ENCODE assay signal across 8 cellular contexts in genomic region chr12:53726342-53726741, GRCh38. TPM values are rescaled to one million over a fixed set of nuclear protein-coding genes. Genes with fewer than 3 reads are reported as not detected.
DNase-seq lines count a peak whose midpoint lies in the region; ATAC-seq, FAIRE-seq and TF ChIP-seq lines count a peak whose summit lies in the region.

No MANE protein-coding gene starts in this region.

- H3K36me3 ChIP-seq in keratinocyte (ENCODE audit: control insufficient read depth in 2 of 2, extremely low read depth in 1 of 2, insufficient read depth in 2 of 2, low read length in 2 of 2) (peaks cover 0 to 19% of the 10 kb centered on the region in 2 experiments), thoracic aorta (peaks cover 28% of the 10 kb centered on the region)

- peaks cover 6% of the 10 kb centered on the region for H3K36me3 Mint-ChIP-seq in activated CD4-positive, alpha-beta T cell treated with anti-CD3 and anti-CD28 coated beads, Interleukin-2, amount 10 ng/mL, durations not matched to agents 7 days and 5 days (ENCODE audit: low read depth)
- peaks cover 16% of the 10 kb centered on the region for H3K36me3 Mint-ChIP-seq in activated CD4-positive, alpha-beta memory T cell treated with anti-CD3 and anti-CD28 coated beads, Interleukin-2, amount 10 ng/mL, durations not matched to agents 7 days and 5 days (ENCODE audit: low read depth)

- H3K4me3 Mint-ChIP-seq in activated CD4-positive, alpha-beta T cell treated with anti-CD3 and anti-CD28 coated beads, Interleukin-2, amount 10 ng/mL, durations not matched to agents 7 days and 5 days: peak overlapping the region; percentile 91
- H3K4me3 Mint-ChIP-seq in activated CD4-positive, alpha-beta memory T cell treated with anti-CD3 and anti-CD28 coated beads, Interleukin-2, amount 10 ng/mL, durations not matched to agents 7 days and 5 days: peak overlapping the region; percentile 87

- no peak for DNase-seq in activated CD4-positive, alpha-beta T cell treated with anti-CD3 and anti-CD28 coated beads, Interleukin-2, amount 10 ng/mL, durations not matched to agents 7 days and 5 days
- no peak for DNase-seq in activated CD4-positive, alpha-beta T cell treated with anti-CD3 and anti-CD28 coated beads, Interleukin-2, amount 50 U/mL, for 48 hours
- DNase-seq in activated CD4-positive, alpha-beta memory T cell treated with anti-CD3 and anti-CD28 coated beads, Interleukin-2, amount 10 ng/mL, durations not matched to agents 7 days and 5 days: peak; percentile 33
- DNase-seq in keratinocyte (ENCODE audit: low read depth, low spot score) (no peak), thoracic aorta (ENCODE audit: low spot score) (no peak), H54 (ENCODE audit: insufficient read length, low spot score) (no peak), NCI-H2029 treated with DMSO at 0.1 percent for 48 hours (lab: John Stamatoyannopoulos, UW) (no peak)

- H3K4me1 Mint-ChIP-seq in activated CD4-positive, alpha-beta T cell treated with anti-CD3 and anti-CD28 coated beads, Interleukin-2, amount 10 ng/mL, durations not matched to agents 7 days and 5 days: peaks cover 31% of the 10 kb centered on the region
- peaks cover 33% of the 10 kb centered on the region for H3K4me1 Mint-ChIP-seq in activated CD4-positive, alpha-beta memory T cell treated with anti-CD3 and anti-CD28 coated beads, Interleukin-2, amount 10 ng/mL, durations not matched to agents 7 days and 5 days

- no peaks in the 10 kb centered on the region for H4K20me1 ChIP-seq in keratinocyte (ENCODE audit: control insufficient read depth, extremely low read depth, insufficient read depth, low read length)

- ATAC-seq in thoracic aorta (ENCODE audit: insufficient number of reproducible peaks, low FRiP score, low read depth) (no peak), HG02884 (IDR thresholded peaks at IDR 0.05; ENCODE audit: unreplicated experiment) (no peak)

- no peak for TF ChIP-seq CTCF in keratinocyte (optimal IDR thresholded peaks at IDR 0.05 in 1 of 3, IDR thresholded peaks at IDR 0.05 in 1 of 3, conservative IDR thresholded peaks at IDR 0.05 in 1 of 3; ENCODE audit: extremely low read depth in 1 of 3, insufficient read depth in 2 of 3, low read length in 3 of 3)
- no peak for TF ChIP-seq CTCF in thoracic aorta (IDR thresholded peaks at IDR 0.05)

- dilution Hi-C loops in keratinocyte (cut with MboI; ENCODE audit: extremely low pct_ligation_motif_present, low sequenced_read_pairs): no loop called here

- peaks cover 18% of the 10 kb centered on the region for H3K4me1 ChIP-seq in keratinocyte (ENCODE audit: control insufficient read depth, extremely low read depth, insufficient read depth, low read length)
- peaks cover 11 to 35% of the 10 kb centered on the region in 2 donors for H3K4me1 ChIP-seq in thoracic aorta (ENCODE audit: control insufficient read depth in 1 of 2, low read depth in 2 of 2)

- H3K27me3 ChIP-seq in keratinocyte (ENCODE audit: control insufficient read depth, extremely low read depth, insufficient read depth, low read length) (no peaks in the 10 kb centered on the region), thoracic aorta (replicated peaks; ENCODE audit: insufficient read depth) (no peaks in the 10 kb centered on the region)

- peak overlapping the region; percentile 86 for H3K9ac ChIP-seq in keratinocyte (ENCODE audit: control insufficient read depth, extremely low read depth, insufficient read depth, low read length)

- POLR2A ChIA-PET in activated CD4-positive, alpha-beta T cell treated with anti-CD3 and anti-CD28 coated beads, Interleukin-2, amount 10 ng/mL, durations not matched to agents 7 days and 5 days (lab: Charles Lee): no interaction called here
- POLR2A ChIA-PET in activated CD4-positive, alpha-beta memory T cell treated with anti-CD3 and anti-CD28 coated beads, Interleukin-2, amount 10 ng/mL, durations not matched to agents 7 days and 5 days (lab: Charles Lee): interaction anchor here (0.6 to 2.4 kb wide), 4 partner anchors 17 to 226 kb away, joined by 3 to 13 read pairs (median 3); partner anchors contain the start of gene ATP5MC2

- peak overlapping the region; percentile 98 for H3K4me2 ChIP-seq in keratinocyte (ENCODE audit: control insufficient read depth, extremely low read depth, insufficient read depth, low read depth, low read length)

- H3K27ac ChIP-seq in keratinocyte (ENCODE audit: control insufficient read depth, insufficient read depth, low read length): peak overlapping the region; percentile 76
- H3K27ac ChIP-seq in thoracic aorta: peak overlapping the region in 1 of 2 donors; percentile 67

- no peaks in the 10 kb centered on the region for H3K9me1 ChIP-seq in keratinocyte (ENCODE audit: control insufficient read depth, extremely low read depth, insufficient read depth, low read length)

- CTCF ChIA-PET in activated CD4-positive, alpha-beta T cell treated with anti-CD3 and anti-CD28 coated beads, Interleukin-2, amount 10 ng/mL, durations not matched to agents 7 days and 5 days (lab: Charles Lee): interaction anchor here (0.6 to 12.7 kb wide), 5 partner anchors 13 to 513 kb away, joined by 3 to 155 read pairs (median 3); partner anchors contain the start of gene ATP5MC2
- CTCF ChIA-PET in activated CD4-positive, alpha-beta memory T cell treated with anti-CD3 and anti-CD28 coated beads, Interleukin-2, amount 10 ng/mL, durations not matched to agents 7 days and 5 days (lab: Charles Lee): interaction anchor here (0.7 to 10.0 kb wide), 5 partner anchors 8 to 489 kb away, joined by 3 to 154 read pairs (median 4); no protein-coding TSS in a partner anchor

- H3K27me3 Mint-ChIP-seq in activated CD4-positive, alpha-beta T cell treated with anti-CD3 and anti-CD28 coated beads, Interleukin-2, amount 10 ng/mL, durations not matched to agents 7 days and 5 days: no peaks in the 10 kb centered on the region
- H3K27me3 Mint-ChIP-seq in activated CD4-positive, alpha-beta memory T cell treated with anti-CD3 and anti-CD28 coated beads, Interleukin-2, amount 10 ng/mL, durations not matched to agents 7 days and 5 days: no peaks in the 10 kb centered on the region

- H3K79me2 ChIP-seq in keratinocyte (ENCODE audit: control insufficient read depth, insufficient read depth, low read length): no peaks in the 10 kb centered on the region

- H2AFZ ChIP-seq in keratinocyte (ENCODE audit: control insufficient read depth, low read length): peak overlapping the region; percentile 60

- H3K4me3 ChIP-seq in keratinocyte (ENCODE audit: control insufficient read depth in 2 of 3, extremely low read depth in 1 of 3, insufficient read depth in 2 of 3, low read depth in 1 of 3, low read length in 3 of 3) (peak overlapping the region; percentile 70 to 96 (median 87)), thoracic aorta (peak overlapping the region; percentile 83)

- FAIRE-seq in keratinocyte (lab: Jason Lieb, UNC) (no peak), H54 (lab: Jason Lieb, UNC) (no peak)

- no peaks in the 10 kb centered on the region for H3K9me3 Mint-ChIP-seq in activated CD4-positive, alpha-beta T cell treated with anti-CD3 and anti-CD28 coated beads, Interleukin-2, amount 10 ng/mL, durations not matched to agents 7 days and 5 days
- H3K9me3 Mint-ChIP-seq in activated CD4-positive, alpha-beta memory T cell treated with anti-CD3 and anti-CD28 coated beads, Interleukin-2, amount 10 ng/mL, durations not matched to agents 7 days and 5 days: no peaks in the 10 kb centered on the region

- peak overlapping the region; percentile 95 for H3K27ac Mint-ChIP-seq in activated CD4-positive, alpha-beta T cell treated with anti-CD3 and anti-CD28 coated beads, Interleukin-2, amount 10 ng/mL, durations not matched to agents 7 days and 5 days
- peak overlapping the region; percentile 51 for H3K27ac Mint-ChIP-seq in activated CD4-positive, alpha-beta memory T cell treated with anti-CD3 and anti-CD28 coated beads, Interleukin-2, amount 10 ng/mL, durations not matched to agents 7 days and 5 days

- H3K9me3 ChIP-seq in keratinocyte (ENCODE audit: control insufficient read depth, low read depth, low read length): no peaks in the 10 kb centered on the region
- no peaks in the 10 kb centered on the region for H3K9me3 ChIP-seq in thoracic aorta

- TF ChIP-seq POLR2A in H54 (IDR thresholded peaks at IDR 0.05; ENCODE audit: low read depth, low read length): no peak

RNA-seq across cellular contexts. Expression of gene CALCOCO1, which starts 0.9 kb away (rescaled TPM):
- total RNA-seq in activated CD4-positive, alpha-beta T cell treated with anti-CD3 and anti-CD28 coated beads, Interleukin-2, amount 10 ng/mL, durations not matched to agents 7 days and 5 days: 10 to 100 TPM; 54.6 to 56.8 TPM
- total RNA-seq in activated CD4-positive, alpha-beta memory T cell treated with anti-CD3 and anti-CD28 coated beads, Interleukin-2, amount 10 ng/mL, durations not matched to agents 7 days and 5 days: 10 to 100 TPM; 80.5 to 83.0 TPM
- 51.8 to 142 TPM (median 67.3 TPM) in 3 replicates for polyA plus RNA-seq in keratinocyte
- polyA plus RNA-seq in keratinocyte (2011; ENCODE audit: low read depth): 76.8 TPM
- polyA plus RNA-seq in keratinocyte (2011; cell fraction: cytosol; rRNA removed): 62.3 and 80.9 TPM in 2 replicates
- polyA plus RNA-seq in keratinocyte (2011; cell fraction: nucleus; rRNA removed): 258 and 301 TPM in 2 replicates
- 39.2 and 84.4 TPM in 2 replicates for polyA plus RNA-seq in keratinocyte (2012; ENCODE audit: low replicate concordance)
- polyA minus RNA-seq in keratinocyte: 73.5 to 96.9 TPM (median 75.4 TPM) in 3 replicates
- polyA minus RNA-seq in keratinocyte (2011; cell fraction: cytosol; rRNA and poly(A)+ RNA removed): 25.3 TPM
- 52.4 and 69.3 TPM in 2 replicates for polyA minus RNA-seq in keratinocyte (2011; cell fraction: nucleus; rRNA and poly(A)+ RNA removed)
- 100 to 1,000 TPM; 272 to 336 TPM for total RNA-seq in thoracic aorta

RNA-seq across cellular contexts. Expression of gene CISTR, which starts 25.4 kb away (rescaled TPM):
- not detected for total RNA-seq in activated CD4-positive, alpha-beta T cell treated with anti-CD3 and anti-CD28 coated beads, Interleukin-2, amount 10 ng/mL, durations not matched to agents 7 days and 5 days
- not detected for total RNA-seq in activated CD4-positive, alpha-beta memory T cell treated with anti-CD3 and anti-CD28 coated beads, Interleukin-2, amount 10 ng/mL, durations not matched to agents 7 days and 5 days
- not detected in 3 replicates for polyA plus RNA-seq in keratinocyte
- polyA plus RNA-seq in keratinocyte (2011; ENCODE audit: low read depth): not detected
- polyA plus RNA-seq in keratinocyte (2011; cell fraction: cytosol; rRNA removed): not detected in 2 replicates
- not detected in 2 replicates for polyA plus RNA-seq in keratinocyte (2011; cell fraction: nucleus; rRNA removed)
- polyA plus RNA-seq in keratinocyte (2012; ENCODE audit: low replicate concordance): not detected in 2 replicates
- polyA minus RNA-seq in keratinocyte: not detected in 3 replicates
- polyA minus RNA-seq in keratinocyte (2011; cell fraction: cytosol; rRNA and poly(A)+ RNA removed): not detected
- polyA minus RNA-seq in keratinocyte (2011; cell fraction: nucleus; rRNA and poly(A)+ RNA removed): not detected in 2 replicates
- total RNA-seq in thoracic aorta: not detected

RNA-seq across cellular contexts. Expression of gene ATP5MC2, which starts 50.5 kb away (rescaled TPM):
- 100 to 1,000 TPM; 298 to 356 TPM for total RNA-seq in activated CD4-positive, alpha-beta T cell treated with anti-CD3 and anti-CD28 coated beads, Interleukin-2, amount 10 ng/mL, durations not matched to agents 7 days and 5 days
- 100 to 1,000 TPM; 341 to 347 TPM for total RNA-seq in activated CD4-positive, alpha-beta memory T cell treated with anti-CD3 and anti-CD28 coated beads, Interleukin-2, amount 10 ng/mL, durations not matched to agents 7 days and 5 days
- 138 to 236 TPM (median 205 TPM) in 3 replicates for polyA plus RNA-seq in keratinocyte
- polyA plus RNA-seq in keratinocyte (2011; ENCODE audit: low read depth): 13.2 TPM
- 194 and 211 TPM in 2 replicates for polyA plus RNA-seq in keratinocyte (2011; cell fraction: cytosol; rRNA removed)
- 77.1 and 77.5 TPM in 2 replicates for polyA plus RNA-seq in keratinocyte (2011; cell fraction: nucleus; rRNA removed)
- polyA plus RNA-seq in keratinocyte (2012; ENCODE audit: low replicate concordance): 255 and 338 TPM in 2 replicates
- polyA minus RNA-seq in keratinocyte: 333 to 630 TPM (median 388 TPM) in 3 replicates
- polyA minus RNA-seq in keratinocyte (2011; cell fraction: cytosol; rRNA and poly(A)+ RNA removed): 188 TPM
- 57.5 and 60.0 TPM in 2 replicates for polyA minus RNA-seq in keratinocyte (2011; cell fraction: nucleus; rRNA and poly(A)+ RNA removed)
- 100 to 1,000 TPM; 168 to 175 TPM for total RNA-seq in thoracic aorta
